In the genomic region with DNA sequence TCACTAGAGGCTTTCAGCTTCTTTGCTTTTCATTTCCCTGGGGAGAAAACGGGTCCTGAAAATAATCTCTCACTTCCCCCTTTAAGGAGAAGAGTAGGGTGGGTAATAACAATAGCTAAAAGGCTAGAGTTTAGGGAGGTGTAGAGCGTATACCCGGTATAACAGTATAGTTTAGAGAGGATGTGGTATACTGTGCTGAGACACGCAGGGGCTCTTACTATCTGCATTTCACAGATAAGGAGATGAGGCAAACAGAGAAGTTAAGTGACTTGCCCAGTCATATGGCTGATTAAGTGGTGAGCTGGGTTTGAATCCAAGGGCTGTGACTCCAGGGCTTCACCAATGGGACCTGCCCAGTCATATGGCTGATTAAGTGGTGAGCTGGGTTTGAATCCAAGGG, we compare ENCODE assay signal across 14 cellular contexts. TPM values are rescaled to one million over a fixed set of nuclear protein-coding genes. Genes with fewer than 3 reads are reported as not detected.
DNase-seq lines count a peak whose midpoint lies in the region; ATAC-seq lines count a peak whose summit lies in the region.
"Had no signal": no experiment of that assay in that cellular context is flagged by ENCODE, and none has a peak within 500 bp of the region (broad histone marks: within the 10 kb centered on the region; RNA-seq: fewer than 3 reads in every experiment).

No MANE protein-coding gene starts in this region.

- H3K36me3 Mint-ChIP-seq in activated CD8-positive, alpha-beta memory T cell treated with anti-CD3 and anti-CD28 coated beads, Interleukin-2, amount 10 ng/mL, durations not matched to agents 7 days and 5 days, result no peaks in the 10 kb centered on the region
- H3K36me3 Mint-ChIP-seq: type B pancreatic cell had no signal

- no peak overlapping the region for H3K27ac Mint-ChIP-seq in activated CD8-positive, alpha-beta memory T cell treated with anti-CD3 and anti-CD28 coated beads, Interleukin-2, amount 10 ng/mL, durations not matched to agents 7 days and 5 days
- H3K27ac Mint-ChIP-seq: type B pancreatic cell had no signal

- peaks cover 20% of the 10 kb centered on the region for H3K27me3 Mint-ChIP-seq in activated CD8-positive, alpha-beta memory T cell treated with anti-CD3 and anti-CD28 coated beads, Interleukin-2, amount 10 ng/mL, durations not matched to agents 7 days and 5 days
- H3K27me3 Mint-ChIP-seq: type B pancreatic cell had no signal

- peaks cover 17% of the 10 kb centered on the region for H3K4me1 Mint-ChIP-seq in activated CD8-positive, alpha-beta memory T cell treated with anti-CD3 and anti-CD28 coated beads, Interleukin-2, amount 10 ng/mL, durations not matched to agents 7 days and 5 days

- peak; percentile 37 for ATAC-seq in activated CD8-positive, alpha-beta memory T cell treated with anti-CD3 and anti-CD28 coated beads, Interleukin-2, amount 10 ng/mL, durations not matched to agents 7 days and 5 days
- ATAC-seq in HG02759 (IDR thresholded peaks at IDR 0.05; ENCODE audit: unreplicated experiment) (peak; percentile 46), HG03575 (IDR thresholded peaks at IDR 0.05; ENCODE audit: extremely low read depth, insufficient number of reproducible peaks, low FRiP score, unreplicated experiment) (peak; percentile 51), GM19324 (IDR thresholded peaks at IDR 0.05; ENCODE audit: low FRiP score, unreplicated experiment) (no peak)
- ATAC-seq in stimulated activated naive CD8-positive, alpha-beta T cell treated with anti-CD3 and anti-CD28 coated beads, Interleukin-15, Interleukin-2, amounts not matched to agents 100 U/mL and 50 U/mL, for 24 hours, result peak; percentile 8

- no peak overlapping the region for H3K4me3 Mint-ChIP-seq in activated CD8-positive, alpha-beta memory T cell treated with anti-CD3 and anti-CD28 coated beads, Interleukin-2, amount 10 ng/mL, durations not matched to agents 7 days and 5 days
- H3K4me3 Mint-ChIP-seq: type B pancreatic cell had no signal

- CTCF ChIA-PET in activated CD8-positive, alpha-beta memory T cell treated with anti-CD3 and anti-CD28 coated beads, Interleukin-2, amount 10 ng/mL, durations not matched to agents 7 days and 5 days (lab: Charles Lee), result no interaction called here

- DNase-seq in activated CD8-positive, alpha-beta memory T cell treated with anti-CD3 and anti-CD28 coated beads, Interleukin-2, amount 10 ng/mL, durations not matched to agents 7 days and 5 days, result peak; percentile 51
- DNase-seq in activated CD8-positive, alpha-beta memory T cell treated with anti-CD3 and anti-CD28 coated beads, Interleukin-2, amount 50 U/mL, for 48 hours, result no peak
- no peak for DNase-seq in stimulated activated naive CD8-positive, alpha-beta T cell treated with anti-CD3 and anti-CD28 coated beads, Interleukin-15, Interleukin-2, amounts not matched to agents 100 U/mL and 50 U/mL, for 24 hours
- no peak for DNase-seq in stimulated activated CD4-positive, alpha-beta T cell treated with anti-CD3 and anti-CD28 coated beads, Interleukin-12 subunit alpha, Interleukin-12 subunit beta, amount 100 ng/mL, for 4 hours
- no peak for DNase-seq in retina
- DNase-seq: caudate nucleus, left ventricle myocardium inferior, NCI-H524 treated with DMSO at 0.1 percent for 48 hours, ovary, SW 1271 had no signal

- H3K9me3 Mint-ChIP-seq in activated CD8-positive, alpha-beta memory T cell treated with anti-CD3 and anti-CD28 coated beads, Interleukin-2, amount 10 ng/mL, durations not matched to agents 7 days and 5 days (ENCODE audit: low read depth), result no peaks in the 10 kb centered on the region

RNA-seq across cellular contexts. Expression of a gene that starts 15.0 kb away (rescaled TPM):
- total RNA-seq in activated CD8-positive, alpha-beta memory T cell treated with anti-CD3 and anti-CD28 coated beads, Interleukin-2, amount 10 ng/mL, durations not matched to agents 7 days and 5 days, result 1 to 10 TPM; 1.4 TPM

RNA-seq across cellular contexts. Expression of a gene that starts 57.0 kb away (rescaled TPM):
- total RNA-seq in activated CD8-positive, alpha-beta memory T cell treated with anti-CD3 and anti-CD28 coated beads, Interleukin-2, amount 10 ng/mL, durations not matched to agents 7 days and 5 days, result 10 to 100 TPM; 30.1 to 32.2 TPM
